In the genomic region with DNA sequence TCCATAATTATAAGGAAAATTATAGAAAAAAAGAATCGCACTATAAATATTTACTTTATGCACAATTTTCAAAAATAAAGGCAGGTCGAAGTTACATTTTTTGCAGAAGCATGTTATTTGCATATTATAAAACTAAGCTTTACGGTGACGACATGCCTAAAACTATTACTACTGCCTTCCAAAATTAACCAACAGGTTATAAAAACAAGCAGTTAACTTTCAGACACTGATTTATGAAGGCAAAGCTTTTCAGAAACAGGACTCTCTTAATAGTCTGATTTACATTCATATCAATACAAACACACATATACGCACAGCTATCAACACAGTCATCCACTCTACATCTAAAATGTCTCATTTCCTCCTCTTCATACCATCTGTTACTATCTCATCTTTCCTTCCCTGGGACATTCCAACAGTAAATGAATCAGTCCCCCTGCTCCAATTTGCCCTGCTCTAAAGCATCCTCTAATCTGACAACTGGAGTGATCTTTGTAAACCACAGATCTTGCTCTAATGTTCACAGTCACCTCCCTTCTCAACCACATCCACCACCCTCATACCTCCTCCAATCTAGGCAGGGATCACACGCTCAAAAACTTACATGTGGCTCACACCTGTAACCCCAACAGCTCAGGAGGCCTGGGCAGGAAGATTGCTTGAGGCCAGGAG, we compare ENCODE assay signal across 9 cellular contexts. TPM values are rescaled to one million over a fixed set of nuclear protein-coding genes. Genes with fewer than 3 reads are reported as not detected.
A peak's percentile ranks its signal among the peaks of the same experiment; 100 is the strongest.
DNase-seq lines count a peak whose midpoint lies in the region; ATAC-seq and TF ChIP-seq lines count a peak whose summit lies in the region.
"Had no signal": no experiment of that assay in that cellular context is flagged by ENCODE, and none has a peak within 500 bp of the region (broad histone marks: within the 10 kb centered on the region; RNA-seq: fewer than 3 reads in every experiment).

No MANE protein-coding gene starts in this region.

- CTCF ChIA-PET in A673 (lab: Charles Lee) (no interaction called here), Panc1 (lab: Charles Lee) (no interaction called here)

- peak; percentile 42 for ATAC-seq in GM18867 (IDR thresholded peaks at IDR 0.05; ENCODE audit: unreplicated experiment)
- ATAC-seq in Panc1, result peak; percentile 76
- no peak for ATAC-seq in GM21529 (IDR thresholded peaks at IDR 0.05; ENCODE audit: unreplicated experiment)

- in situ Hi-C loops in Panc1 (cut with HindIII; ENCODE audit: low pct_unique_long_range_greater_than_20kb, low sequenced_read_pairs), result loop anchor here (10.0 kb wide), 1 partner anchor 60 kb away; no protein-coding TSS in a partner anchor

- POLR2A ChIA-PET in A673 (lab: Charles Lee; ENCODE audit: low non-redundant PET) (no interaction called here), Panc1 (lab: Charles Lee) (interaction anchor here (0.6 to 1.0 kb wide), 3 partner anchors 15 to 114 kb away, joined by 3 to 6 read pairs (median 3); no protein-coding TSS in a partner anchor)

- peaks cover 8% of the 10 kb centered on the region for H3K9me3 ChIP-seq in A673 (ENCODE audit: low read depth, low read length, poor library complexity, severe bottlenecking)
- peaks cover 6% of the 10 kb centered on the region; the same call in 1 of the 2 replicates for H3K9me3 ChIP-seq in Panc1 (ENCODE audit: control insufficient read depth, insufficient read depth, low read depth, low read length)

- H3K27ac ChIP-seq in A673 (ENCODE audit: low read depth, low read length, poor library complexity, severe bottlenecking), result no peak overlapping the region
- H3K27ac ChIP-seq in Panc1 (ENCODE audit: low read length), result peak overlapping the region; percentile 61

- H3K36me3 ChIP-seq in A673 (ENCODE audit: insufficient read depth, low read length, poor library complexity, severe bottlenecking) (no peaks in the 10 kb centered on the region), Panc1 (ENCODE audit: control insufficient read depth, insufficient read depth, low read length) (no peaks in the 10 kb centered on the region)

- H3K4me1 ChIP-seq in A673 (ENCODE audit: insufficient read depth, low read length, poor library complexity, severe bottlenecking) (peaks cover 17% of the 10 kb centered on the region), Panc1 (ENCODE audit: control insufficient read depth, insufficient read depth, low read length) (peaks cover 30% of the 10 kb centered on the region)

- H3K4me3 ChIP-seq in A673 (ENCODE audit: low read depth, low read length, poor library complexity, severe bottlenecking) (no peak overlapping the region), Panc1 (ENCODE audit: low read depth in 2 of 2, low read length in 2 of 2) (no peak overlapping the region)

- intact Hi-C loops in A673 (cut with micrococcal nuclease; ENCODE audit: unreplicated experiment) (no loop called here), Panc1 (cut with micrococcal nuclease; ENCODE audit: unreplicated experiment) (no loop called here)

- H3K27me3 ChIP-seq in A673 (replicated peaks; ENCODE audit: insufficient read depth, low read depth, low read length, poor library complexity), result no peaks in the 10 kb centered on the region
- no peaks in the 10 kb centered on the region for H3K27me3 ChIP-seq in Panc1 (ENCODE audit: control insufficient read depth, insufficient read depth, low read length)

- TF ChIP-seq CTCF in A673 (conservative IDR thresholded peaks at IDR 0.05; ENCODE audit: low read depth, low read length) (no peak), Panc1 (IDR thresholded peaks at IDR 0.05) (no peak)

- BruUV-seq in A673 (replicated peaks; lab: Mats Ljungman, UMichigan) (no TSS peak), Panc1 (replicated peaks; lab: Mats Ljungman, UMichigan) (TSS peak; percentile 13)

- DNase-seq in A673 (ENCODE audit: low spot score) (peak; percentile 37), Panc1 (ENCODE audit: low read depth, low spot score) (peak; percentile 61), dedifferentiated amniotic fluid mesenchymal stem cell (ENCODE audit: extremely low spot score) (peak; percentile 40), NCI-H748 treated with DMSO at 0.1 percent for 48 hours (lab: John Stamatoyannopoulos, UW) (no peak), GM19240 (ENCODE audit: insufficient read length, low spot score) (no peak), SW480 (ENCODE audit: low spot score) (no peak)
- DNase-seq: NCI-H446 had no signal

RNA-seq across cellular contexts. Expression of a gene that starts 21.6 kb away (rescaled TPM):
- 34.9 and 40.2 TPM in 2 replicates for total RNA-seq in A673 (2021)
- 111 TPM for total RNA-seq in Panc1 (2021; ENCODE audit: unreplicated experiment)
- 49.1 TPM for polyA plus RNA-seq in Panc1 (2012; ENCODE audit: insufficient read length)

Comparison
In these comparisons a context has a peak if more than half of its experiments do, and no peak if none do; other contexts are left out.
1. DNase-seq: peak in A673 (single experiment), Panc1 (single experiment) and dedifferentiated amniotic fluid mesenchymal stem cell (single experiment); none in NCI-H748 treated with DMSO at 0.1 percent for 48 hours (single experiment), GM19240 (single experiment) and SW480 (single experiment).